ENCODE assay signal across 27 cellular contexts in genomic region chr16:60605176-60605575, GRCh38.
"Had no signal": no experiment of that assay in that cellular context is flagged by ENCODE, and none has a peak within 500 bp of the region (broad histone marks: within the 10 kb centered on the region; RNA-seq: fewer than 3 reads in every experiment).

No MANE protein-coding gene starts in this region.

- H3K4me3 ChIP-seq: ascending aorta, body of pancreas, K562, SK-N-MC had no signal

- H3K27ac ChIP-seq: ascending aorta, body of pancreas, SK-N-MC had no signal

- H3K4me1 ChIP-seq: ascending aorta, body of pancreas had no signal

- H3K36me3 ChIP-seq: ascending aorta had no signal

- H3K4me3 Mint-ChIP-seq: activated CD8-positive, alpha-beta memory T cell treated with anti-CD3 and anti-CD28 coated beads, Interleukin-2, amount 10 ng/mL, durations not matched to agents 7 days and 5 days; activated naive CD8-positive, alpha-beta T cell treated with anti-CD3 and anti-CD28 coated beads, Interleukin-2, amount 50 U/mL, for 24 hours; activated T-cell treated with anti-CD3 and anti-CD28 coated beads, Interleukin-2, amount 50 U/mL, for 24 hours; activated T-helper 1 cell treated with anti-CD3 and anti-CD28 coated beads, Interleukin-12 subunit alpha, Interleukin-12 subunit beta, Interleukin-2, Interleukin-4 antibody, amounts not matched to agents 30 ng/mL and 10 ng/mL and 1 ng/mL, durations not matched to agents 14 hours and 24 hours and 36 hours; central memory CD8-positive, alpha-beta T cell had no signal

- H3K27me3 Mint-ChIP-seq: activated CD8-positive, alpha-beta memory T cell treated with anti-CD3 and anti-CD28 coated beads, Interleukin-2, amount 10 ng/mL, durations not matched to agents 7 days and 5 days; activated naive CD8-positive, alpha-beta T cell treated with anti-CD3 and anti-CD28 coated beads, Interleukin-2, amount 50 U/mL, for 24 hours; activated T-cell treated with anti-CD3 and anti-CD28 coated beads, Interleukin-2, amount 50 U/mL, for 24 hours; central memory CD8-positive, alpha-beta T cell had no signal

- DNase-seq: activated CD4-positive, alpha-beta T cell treated with anti-CD3 and anti-CD28 coated beads for 48 hours; activated CD4-positive, alpha-beta T cell treated with anti-CD3 and anti-CD28 coated beads, Interleukin-2, amount 50 U/mL, for 48 hours; activated CD4-positive, CD25-positive, alpha-beta regulatory T cell treated with anti-CD3 and anti-CD28 coated beads, Interleukin-2, amount 50 U/mL, for 72 hours; activated CD8-positive, alpha-beta memory T cell treated with anti-CD3 and anti-CD28 coated beads, Interleukin-2, amount 10 ng/mL, durations not matched to agents 7 days and 5 days; activated effector memory CD4-positive, alpha-beta T cell treated with anti-CD3 and anti-CD28 coated beads, Interleukin-2, amount 50 U/mL, for 16 hours; activated naive CD4-positive, alpha-beta T cell treated with Interleukin-2 at 50 U/mL for 16 hours; activated naive CD8-positive, alpha-beta T cell treated with anti-CD3 and anti-CD28 coated beads, Interleukin-2, amount 50 U/mL, for 24 hours; activated T-cell treated with anti-CD3 and anti-CD28 coated beads, Interleukin-2, amount 50 U/mL, for 24 hours; amniotic stem cell; body of pancreas; Karpas-422; NCI-H1105 treated with DMSO at 0.1 percent for 48 hours; NCI-H1436 treated with DMSO at 0.1 percent for 48 hours; NCI-H1930; NCI-H2171; NCI-H2227 treated with DMSO at 0.1 percent for 48 hours; NCI-H446 treated with DMSO at 0.1 percent for 48 hours; NCI-H524 treated with DMSO at 0.1 percent for 48 hours; NCI-H774; T-helper 1 cell had no signal

- ATAC-seq: activated CD8-positive, alpha-beta memory T cell treated with anti-CD3 and anti-CD28 coated beads, Interleukin-2, amount 10 ng/mL, durations not matched to agents 7 days and 5 days; activated naive CD4-positive, alpha-beta T cell treated with anti-CD3 and anti-CD28 coated beads, Interleukin-2, amount 50 U/mL, for 72 hours; activated naive CD8-positive, alpha-beta T cell treated with anti-CD3 and anti-CD28 coated beads, Interleukin-2, amount 50 U/mL, for 24 hours; body of pancreas; K562; Right ventricle myocardium inferior had no signal

- H3K27me3 ChIP-seq: ascending aorta, body of pancreas had no signal

- H3K27ac Mint-ChIP-seq: activated CD8-positive, alpha-beta memory T cell treated with anti-CD3 and anti-CD28 coated beads, Interleukin-2, amount 10 ng/mL, durations not matched to agents 7 days and 5 days; activated naive CD4-positive, alpha-beta T cell treated with anti-CD3 and anti-CD28 coated beads, Interleukin-2, amount 50 U/mL, for 72 hours; activated naive CD8-positive, alpha-beta T cell treated with anti-CD3 and anti-CD28 coated beads, Interleukin-2, amount 50 U/mL, for 24 hours; activated T-cell treated with anti-CD3 and anti-CD28 coated beads, Interleukin-2, amount 50 U/mL, for 24 hours; activated T-helper 1 cell treated with anti-CD3 and anti-CD28 coated beads, Interleukin-12 subunit alpha, Interleukin-12 subunit beta, Interleukin-2, Interleukin-4 antibody, amounts not matched to agents 30 ng/mL and 10 ng/mL and 1 ng/mL, durations not matched to agents 14 hours and 24 hours and 36 hours had no signal

- H3K4me1 Mint-ChIP-seq: activated CD8-positive, alpha-beta memory T cell treated with anti-CD3 and anti-CD28 coated beads, Interleukin-2, amount 10 ng/mL, durations not matched to agents 7 days and 5 days; activated naive CD8-positive, alpha-beta T cell treated with anti-CD3 and anti-CD28 coated beads, Interleukin-2, amount 50 U/mL, for 24 hours; central memory CD8-positive, alpha-beta T cell had no signal

- H3K9me3 ChIP-seq: ascending aorta, body of pancreas had no signal

- H3K36me3 Mint-ChIP-seq: activated CD8-positive, alpha-beta memory T cell treated with anti-CD3 and anti-CD28 coated beads, Interleukin-2, amount 10 ng/mL, durations not matched to agents 7 days and 5 days; activated naive CD4-positive, alpha-beta T cell treated with anti-CD3 and anti-CD28 coated beads, Interleukin-2, amount 50 U/mL, for 72 hours had no signal
